Comparison of ENCODE assay signal across 19 cellular contexts in genomic region chr6:27816906-27817305, GRCh38.
DNase-seq lines count a peak whose midpoint lies in the region; ATAC-seq lines count a peak whose summit lies in the region.
"Had no signal": no experiment of that assay in that cellular context is flagged by ENCODE, and none has a peak within 500 bp of the region (broad histone marks: within the 10 kb centered on the region; RNA-seq: fewer than 3 reads in every experiment).

No MANE protein-coding gene starts in this region.

- H3K36me3 ChIP-seq in KOPT-K1 (ENCODE audit: insufficient read depth, low read length) (no peaks in the 10 kb centered on the region), neuronal stem cell (replicated peaks in 1 of 2; ENCODE audit: control insufficient read depth in 2 of 2, insufficient read depth in 2 of 2, low read length in 2 of 2) (no peaks in the 10 kb centered on the region)
- H3K36me3 ChIP-seq: lower lobe of right lung, right lobe of liver, suprapubic skin had no signal

- no peak overlapping the region for H3K9ac ChIP-seq in neuronal stem cell (ENCODE audit: low read depth, low read length, poor library complexity)

- H2BK120ac ChIP-seq in neuronal stem cell (ENCODE audit: low read depth, low read length) = no peak overlapping the region

- no peak overlapping the region for H2AFZ ChIP-seq in neuronal stem cell (ENCODE audit: low read length)

- no peak for DNase-seq in activated naive CD4-positive, alpha-beta T cell treated with anti-CD3 and anti-CD28 coated beads, Interleukin-2, amount 10 ng/mL, durations not matched to agents 7 days and 5 days
- no peak for DNase-seq in activated naive CD4-positive, alpha-beta T cell treated with anti-CD3 and anti-CD28 coated beads, Interleukin-2, amount 50 U/mL, for 16 hours
- DNase-seq in activated T-helper 2 cell treated with anti-CD3 and anti-CD28 coated beads, Interferon-gamma antibody, Interleukin-2, Interleukin-4, amounts not matched to agents 10 μg/mL and 5 μg/mL and 100 μg/mL, durations not matched to agents 14 hours and 24 hours and 36 hours (ENCODE audit: low spot score) = no peak
- DNase-seq in neuronal stem cell (ENCODE audit: low spot score) (no peak), SKM-1 (lab: John Stamatoyannopoulos, UW; ENCODE audit: unreplicated experiment) (no peak), DMS 273 treated with DMSO at 0.1 percent for 48 hours (lab: John Stamatoyannopoulos, UW) (no peak)
- DNase-seq: activated CD4-positive, CD25-positive, alpha-beta regulatory T cell treated with anti-CD3 and anti-CD28 coated beads, Interleukin-2, amount 50 U/mL, for 72 hours; AML-193; cortex of kidney; Karpas-422; lower lobe of right lung; naive thymus-derived CD8-positive, alpha-beta T cell; NCI-H187; NCI-H526 treated with DMSO at 0.1 percent for 48 hours; right lobe of liver; Right ventricle myocardium superior had no signal

- ATAC-seq in GM18502 (IDR thresholded peaks at IDR 0.05; ENCODE audit: poor library complexity, unreplicated experiment) = no peak
- ATAC-seq: lower lobe of right lung; naive thymus-derived CD8-positive, alpha-beta T cell had no signal

- H4K8ac ChIP-seq in neuronal stem cell (ENCODE audit: low read depth, low read length) = no peak overlapping the region

- no peak overlapping the region for H2BK15ac ChIP-seq in neuronal stem cell (ENCODE audit: low read length)

- CTCF ChIA-PET in activated naive CD4-positive, alpha-beta T cell treated with anti-CD3 and anti-CD28 coated beads, Interleukin-2, amount 10 ng/mL, durations not matched to agents 7 days and 5 days (lab: Charles Lee) = no interaction called here

- H2BK12ac ChIP-seq in neuronal stem cell (ENCODE audit: low read length) = no peak overlapping the region

- intact Hi-C loops in activated T-helper 2 cell treated with anti-CD3 and anti-CD28 coated beads, Interferon-gamma antibody, Interleukin-2, Interleukin-4, amounts not matched to agents 10 μg/mL and 5 μg/mL and 100 μg/mL, durations not matched to agents 14 hours and 24 hours and 36 hours (cut with micrococcal nuclease) = no loop called here

- no peak overlapping the region for H3K4me3 Mint-ChIP-seq in activated naive CD4-positive, alpha-beta T cell treated with anti-CD3 and anti-CD28 coated beads, Interleukin-2, amount 10 ng/mL, durations not matched to agents 7 days and 5 days
- H3K4me3 Mint-ChIP-seq in activated T-helper 2 cell treated with anti-CD3 and anti-CD28 coated beads, Interferon-gamma antibody, Interleukin-2, Interleukin-4, amounts not matched to agents 10 μg/mL and 5 μg/mL and 100 μg/mL, durations not matched to agents 14 hours and 24 hours and 36 hours (ENCODE audit: low read depth) = no peak overlapping the region

- H3K27me3 Mint-ChIP-seq in activated naive CD4-positive, alpha-beta T cell treated with anti-CD3 and anti-CD28 coated beads, Interleukin-2, amount 10 ng/mL, durations not matched to agents 7 days and 5 days = no peaks in the 10 kb centered on the region
- H3K27me3 Mint-ChIP-seq in activated T-helper 2 cell treated with anti-CD3 and anti-CD28 coated beads, Interferon-gamma antibody, Interleukin-2, Interleukin-4, amounts not matched to agents 10 μg/mL and 5 μg/mL and 100 μg/mL, durations not matched to agents 14 hours and 24 hours and 36 hours (ENCODE audit: low read depth) = no peaks in the 10 kb centered on the region
- H3K27me3 Mint-ChIP-seq: naive thymus-derived CD8-positive, alpha-beta T cell had no signal

- peak overlapping the region; percentile 81 for H3K27ac Mint-ChIP-seq in activated naive CD4-positive, alpha-beta T cell treated with anti-CD3 and anti-CD28 coated beads, Interleukin-2, amount 10 ng/mL, durations not matched to agents 7 days and 5 days
- H3K27ac Mint-ChIP-seq in activated T-helper 2 cell treated with anti-CD3 and anti-CD28 coated beads, Interferon-gamma antibody, Interleukin-2, Interleukin-4, amounts not matched to agents 10 μg/mL and 5 μg/mL and 100 μg/mL, durations not matched to agents 14 hours and 24 hours and 36 hours = peak overlapping the region; percentile 68
- H3K27ac Mint-ChIP-seq: naive thymus-derived CD8-positive, alpha-beta T cell had no signal

- no peak overlapping the region for H4K91ac ChIP-seq in neuronal stem cell (ENCODE audit: low read depth, low read length, poor library complexity)

- no peak overlapping the region for H2AK5ac ChIP-seq in neuronal stem cell (ENCODE audit: low read depth, low read length)

- H3K4me1 Mint-ChIP-seq in activated naive CD4-positive, alpha-beta T cell treated with anti-CD3 and anti-CD28 coated beads, Interleukin-2, amount 10 ng/mL, durations not matched to agents 7 days and 5 days = peaks cover 60% of the 10 kb centered on the region
- H3K4me1 Mint-ChIP-seq in activated T-helper 2 cell treated with anti-CD3 and anti-CD28 coated beads, Interferon-gamma antibody, Interleukin-2, Interleukin-4, amounts not matched to agents 10 μg/mL and 5 μg/mL and 100 μg/mL, durations not matched to agents 14 hours and 24 hours and 36 hours (ENCODE audit: low read depth) = peaks cover 44% of the 10 kb centered on the region

- peak overlapping the region; percentile 96 for H3K27ac ChIP-seq in KOPT-K1 (ENCODE audit: low read depth, low read length, poor library complexity, severe bottlenecking)
- H3K27ac ChIP-seq in neuronal stem cell (replicated peaks; ENCODE audit: low read length) = peak overlapping the region; percentile 37
- H3K27ac ChIP-seq: lower lobe of right lung, right lobe of liver, suprapubic skin had no signal

- H3K9me3 ChIP-seq in KOPT-K1 (ENCODE audit: insufficient read depth, low read length, poor library complexity, severe bottlenecking) = no peaks in the 10 kb centered on the region
- no peaks in the 10 kb centered on the region for H3K9me3 ChIP-seq in neuronal stem cell (replicated peaks in 1 of 2; ENCODE audit: control insufficient read depth in 2 of 2, insufficient read depth in 1 of 2, low read depth in 1 of 2, low read length in 2 of 2)
- H3K9me3 ChIP-seq: lower lobe of right lung, right lobe of liver, suprapubic skin had no signal

- no CpG with 5 or more reads among the region's 3 CpGs for WGBS in neuronal stem cell (ENCODE audit: extremely low coverage in 2 of 2, insufficient read length in 2 of 2, insufficient replicate concordance in 1 of 2), 2 donors

- H3K79me1 ChIP-seq in neuronal stem cell (ENCODE audit: low read depth, low read length) = no peaks in the 10 kb centered on the region

- no peaks in the 10 kb centered on the region for H3K9me3 Mint-ChIP-seq in activated naive CD4-positive, alpha-beta T cell treated with anti-CD3 and anti-CD28 coated beads, Interleukin-2, amount 10 ng/mL, durations not matched to agents 7 days and 5 days
- H3K9me3 Mint-ChIP-seq in activated T-helper 2 cell treated with anti-CD3 and anti-CD28 coated beads, Interferon-gamma antibody, Interleukin-2, Interleukin-4, amounts not matched to agents 10 μg/mL and 5 μg/mL and 100 μg/mL, durations not matched to agents 14 hours and 24 hours and 36 hours = no peaks in the 10 kb centered on the region
- H3K9me3 Mint-ChIP-seq: naive thymus-derived CD8-positive, alpha-beta T cell had no signal

- no peak overlapping the region for H3K18ac ChIP-seq in neuronal stem cell (ENCODE audit: low read length)

- no peak overlapping the region for H2BK5ac ChIP-seq in neuronal stem cell (ENCODE audit: low read length)

- H3K4ac ChIP-seq in neuronal stem cell (ENCODE audit: low read length) = no peak overlapping the region

- no peak overlapping the region for H3K14ac ChIP-seq in neuronal stem cell (ENCODE audit: low read length)

- H3K36me3 Mint-ChIP-seq in activated naive CD4-positive, alpha-beta T cell treated with anti-CD3 and anti-CD28 coated beads, Interleukin-2, amount 10 ng/mL, durations not matched to agents 7 days and 5 days = peaks cover 2% of the 10 kb centered on the region
- no peaks in the 10 kb centered on the region for H3K36me3 Mint-ChIP-seq in activated T-helper 2 cell treated with anti-CD3 and anti-CD28 coated beads, Interferon-gamma antibody, Interleukin-2, Interleukin-4, amounts not matched to agents 10 μg/mL and 5 μg/mL and 100 μg/mL, durations not matched to agents 14 hours and 24 hours and 36 hours (ENCODE audit: low read depth)
- H3K36me3 Mint-ChIP-seq: naive thymus-derived CD8-positive, alpha-beta T cell had no signal

- H3K23ac ChIP-seq in neuronal stem cell (ENCODE audit: low read depth, low read length, poor library complexity) = no peak overlapping the region

- peaks cover 0 to 2% of the 10 kb centered on the region in 2 donors for H3K4me1 ChIP-seq in neuronal stem cell (ENCODE audit: control insufficient read depth in 2 of 2, insufficient read depth in 1 of 2, low read depth in 1 of 2, low read length in 2 of 2)
- H3K4me1 ChIP-seq: lower lobe of right lung, right lobe of liver had no signal

- H3K27me3 ChIP-seq in neuronal stem cell (ENCODE audit: control insufficient read depth in 3 of 3, insufficient read depth in 3 of 3, low read depth in 1 of 3, low read length in 3 of 3) = no peaks in the 10 kb centered on the region
- H3K27me3 ChIP-seq: right lobe of liver had no signal

- no peak overlapping the region for H3K4me3 ChIP-seq in neuronal stem cell (ENCODE audit: low read length in 2 of 2)
- H3K4me3 ChIP-seq: lower lobe of right lung, right lobe of liver, suprapubic skin had no signal

- H3K4me2 ChIP-seq in neuronal stem cell (ENCODE audit: insufficient read depth, low read length, poor library complexity, severe bottlenecking) = no peak overlapping the region
